ENCODE assay signal across 23 cellular contexts in genomic region chr7:142891490-142892082, GRCh38. TPM values are rescaled to one million over a fixed set of nuclear protein-coding genes. Genes with fewer than 3 reads are reported as not detected.
"Had no signal": no experiment of that assay in that cellular context is flagged by ENCODE, and none has a peak within 500 bp of the region (broad histone marks: within the 10 kb centered on the region; RNA-seq: fewer than 3 reads in every experiment).

No MANE protein-coding gene starts in this region.

- H3K27ac ChIP-seq: brain microvascular endothelial cell, cardiac muscle cell, PC-9 had no signal

- ATAC-seq: activated CD4-positive, alpha-beta T cell treated with anti-CD3 and anti-CD28 coated beads for 36 hours; activated T-cell treated with anti-CD3 and anti-CD28 coated beads, Interleukin-2, amount 50 U/mL, for 4 hours; K562 had no signal

- FAIRE-seq: K562 had no signal

- H3K4me3 ChIP-seq: cardiac muscle cell, K562, PC-9 had no signal

- DNase-seq: activated B cell treated with CpG ODN at 0.5 μM for 24 hours; activated CD4-positive, alpha-beta memory T cell treated with anti-CD3 and anti-CD28 coated beads, Interleukin-2, amount 10 ng/mL, durations not matched to agents 7 days and 5 days; activated CD4-positive, alpha-beta T cell treated with anti-CD3 and anti-CD28 coated beads for 36 hours; activated CD4-positive, alpha-beta T cell treated with anti-CD3 and anti-CD28 coated beads, Interleukin-2, amount 50 U/mL, for 1 hour; activated gamma-delta T cell treated with Interleukin-2 at 50 U/mL for 16 hours; activated naive CD4-positive, alpha-beta T cell treated with anti-CD3 and anti-CD28 coated beads, Interleukin-2, amount 10 ng/mL, durations not matched to agents 7 days and 5 days; activated naive CD8-positive, alpha-beta T cell treated with anti-CD3 and anti-CD28 coated beads for 36 hours; activated T-cell treated with anti-CD3 and anti-CD28 coated beads, Interleukin-2, amount 50 U/mL, for 4 hours; brain microvascular endothelial cell; Karpas-422; MM.1S; NCI-H1105 treated with DMSO at 0.1 percent for 48 hours; NCI-H1436 treated with DMSO at 0.1 percent for 48 hours; NCI-H187; NCI-H2081 treated with DMSO at 0.1 percent for 48 hours; NCI-H446; NCI-H524; PC-9; SHP77 treated with DMSO at 0.1 percent for 48 hours; T-helper 9 cell had no signal

RNA-seq across cellular contexts. Expression of gene TRPV6, which starts 6.0 kb away (rescaled TPM):
- total RNA-seq: activated B cell treated with CpG ODN at 0.5 μM for 24 hours; activated CD4-positive, alpha-beta memory T cell treated with anti-CD3 and anti-CD28 coated beads, Interleukin-2, amount 10 ng/mL, durations not matched to agents 7 days and 5 days; activated CD4-positive, alpha-beta T cell treated with anti-CD3 and anti-CD28 coated beads for 36 hours; activated naive CD8-positive, alpha-beta T cell treated with anti-CD3 and anti-CD28 coated beads for 36 hours; activated T-cell treated with anti-CD3 and anti-CD28 coated beads, Interleukin-2, amount 50 U/mL, for 4 hours; SK-MEL-5 had no signal

RNA-seq across cellular contexts. Expression of gene TRPV5, which starts 42.0 kb away (rescaled TPM):
- total RNA-seq: activated CD4-positive, alpha-beta memory T cell treated with anti-CD3 and anti-CD28 coated beads, Interleukin-2, amount 10 ng/mL, durations not matched to agents 7 days and 5 days; activated CD4-positive, alpha-beta T cell treated with anti-CD3 and anti-CD28 coated beads for 36 hours; activated naive CD8-positive, alpha-beta T cell treated with anti-CD3 and anti-CD28 coated beads for 36 hours; activated T-cell treated with anti-CD3 and anti-CD28 coated beads, Interleukin-2, amount 50 U/mL, for 4 hours; cardiac muscle cell; K562; PC-9; SK-MEL-5 had no signal

RNA-seq across cellular contexts. Expression of gene LLCFC1, which starts 47.7 kb away (rescaled TPM):
- total RNA-seq: activated B cell treated with CpG ODN at 0.5 μM for 24 hours; activated CD4-positive, alpha-beta memory T cell treated with anti-CD3 and anti-CD28 coated beads, Interleukin-2, amount 10 ng/mL, durations not matched to agents 7 days and 5 days; activated CD4-positive, alpha-beta T cell treated with anti-CD3 and anti-CD28 coated beads for 36 hours; activated naive CD8-positive, alpha-beta T cell treated with anti-CD3 and anti-CD28 coated beads for 36 hours; activated T-cell treated with anti-CD3 and anti-CD28 coated beads, Interleukin-2, amount 50 U/mL, for 4 hours; cardiac muscle cell; K562; PC-9; SK-MEL-5 had no signal
